ENCODE assay signal across 24 cellular contexts in the genomic region with DNA sequence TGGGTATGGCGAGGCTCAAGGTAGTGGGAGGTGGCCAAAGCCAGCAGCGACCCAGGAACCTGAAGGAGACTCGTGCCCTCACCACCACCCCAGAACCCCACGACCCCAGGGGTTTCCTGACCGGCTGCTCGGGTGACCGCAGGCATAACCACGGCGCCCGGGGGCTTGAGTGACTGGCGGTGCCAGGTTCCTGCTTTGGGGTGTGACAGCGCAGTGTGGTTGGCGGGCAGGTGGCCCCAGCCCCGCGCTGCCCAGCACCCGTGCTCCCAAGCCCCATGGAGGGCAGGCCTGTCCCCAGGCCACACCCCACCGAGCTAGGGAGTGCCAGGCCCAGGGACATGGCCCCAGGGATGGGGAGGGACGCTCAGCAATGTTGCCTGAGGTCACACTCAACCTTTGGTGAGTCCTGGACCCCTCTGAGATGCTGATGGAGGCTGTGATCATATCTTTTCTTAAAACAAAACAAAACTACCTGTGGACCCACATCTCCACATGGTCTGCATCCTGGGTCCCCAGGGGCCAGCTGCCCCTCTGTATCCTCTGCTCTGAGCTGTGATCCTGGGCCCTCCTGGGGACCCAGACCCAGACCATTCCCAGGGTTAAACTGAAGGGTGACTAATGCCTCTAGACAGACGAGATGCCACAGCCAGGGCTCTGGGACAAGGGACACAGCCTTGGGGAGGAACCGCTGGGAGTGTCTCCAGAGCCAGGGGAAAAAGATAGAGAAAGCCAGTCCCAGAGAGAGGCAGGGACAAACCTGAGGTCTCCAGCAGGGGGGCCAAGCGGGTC. TPM values are rescaled to one million over a fixed set of nuclear protein-coding genes. Genes with fewer than 3 reads are reported as not detected.
A peak's percentile ranks its signal among the peaks of the same experiment; 100 is the strongest.
DNase-seq lines count a peak whose midpoint lies in the region; ATAC-seq, FAIRE-seq and TF ChIP-seq lines count a peak whose summit lies in the region.
"Had no signal": no experiment of that assay in that cellular context is flagged by ENCODE, and none has a peak within 500 bp of the region (broad histone marks: within the 10 kb centered on the region; RNA-seq: fewer than 3 reads in every experiment).

No MANE protein-coding gene starts in this region.

- H4K8ac ChIP-seq in H1 (ENCODE audit: extremely low read depth, insufficient read depth, low read length) (peak overlapping the region; percentile 37; the same call in 1 of the 2 replicates), neuronal stem cell (ENCODE audit: low read depth, low read length) (no peak overlapping the region)

- H2AFZ ChIP-seq in H1 (ENCODE audit: low read length) = no peak overlapping the region
- no peak overlapping the region for H2AFZ ChIP-seq in neuronal stem cell (ENCODE audit: low read length)
- H2AFZ ChIP-seq in hepatocyte = no peak overlapping the region

- H3K79me1 ChIP-seq in H1 (ENCODE audit: low read depth, low read length) (no peaks in the 10 kb centered on the region), neuronal stem cell (ENCODE audit: low read depth, low read length) (no peaks in the 10 kb centered on the region)

- no peak for TF ChIP-seq POLR2A in H1 (IDR thresholded peaks at IDR 0.05; ENCODE audit: control extremely low read depth in 1 of 2, low read depth in 2 of 2, low read length in 2 of 2)

- DNase-seq in activated CD8-positive, alpha-beta memory T cell treated with anti-CD3 and anti-CD28 coated beads, Interleukin-2, amount 10 ng/mL, durations not matched to agents 7 days and 5 days = no peak
- no peak for DNase-seq in activated CD8-positive, alpha-beta memory T cell treated with anti-CD3 and anti-CD28 coated beads, Interleukin-2, amount 50 U/mL, for 4 hours
- DNase-seq in KG1 (lab: John Stamatoyannopoulos, UW) = peak; percentile 43
- DNase-seq in H1 (ENCODE audit: low read depth in 1 of 2, low spot score in 2 of 2) = no peak
- DNase-seq in neuronal stem cell (ENCODE audit: low spot score) = no peak
- DNase-seq in hepatocyte (ENCODE audit: low spot score) = no peak
- DNase-seq in mesenteric fat pad (ENCODE audit: low spot score) = no peak
- DNase-seq: ACHN; Calu3; CD8-positive, alpha-beta memory T cell; NCI-H1092 treated with DMSO at 0.1 percent for 48 hours; NCI-H1436 treated with DMSO at 0.1 percent for 48 hours; NCI-H1930; NCI-H510A treated with DMSO at 0.1 percent for 48 hours; NCI-H748 treated with DMSO at 0.1 percent for 48 hours; NK-92 treated with Interleukin-12 subunit alpha and Interleukin-12 subunit beta, amount 100 ng/mL, for 24 hours had no signal

- no peak overlapping the region for H3K56ac ChIP-seq in H1 (replicated peaks; ENCODE audit: insufficient read length, low read depth, low read length)

- no peaks in the 10 kb centered on the region; the same call in 1 of the 2 replicates for H3K23me2 ChIP-seq in H1 (ENCODE audit: low read depth, low read length)

- H2BK12ac ChIP-seq in H1 (ENCODE audit: low read depth, low read length) (no peak overlapping the region), neuronal stem cell (ENCODE audit: low read length) (no peak overlapping the region)

- no peak overlapping the region for H2BK20ac ChIP-seq in H1 (ENCODE audit: low read length)

- peak; percentile 17 for ATAC-seq in activated CD8-positive, alpha-beta memory T cell treated with anti-CD3 and anti-CD28 coated beads, Interleukin-2, amount 10 ng/mL, durations not matched to agents 7 days and 5 days
- ATAC-seq in GM18868 (IDR thresholded peaks at IDR 0.05; ENCODE audit: unreplicated experiment) = no peak
- ATAC-seq: Panc1 had no signal

- H3K18ac ChIP-seq in H1 (ENCODE audit: extremely low read depth, low read length) (no peak overlapping the region), neuronal stem cell (ENCODE audit: low read length) (peak overlapping the region; percentile 55)

- H4K91ac ChIP-seq in H1 (replicated peaks; ENCODE audit: insufficient read length, low read length) (no peak overlapping the region), neuronal stem cell (ENCODE audit: low read depth, low read length, poor library complexity) (no peak overlapping the region)

- H2AK5ac ChIP-seq in H1 (ENCODE audit: low read depth, low read length) (no peak overlapping the region), neuronal stem cell (ENCODE audit: low read depth, low read length) (no peak overlapping the region)

- no peak overlapping the region for H4K5ac ChIP-seq in H1 (ENCODE audit: insufficient read length, low read depth, low read length)

- CTCF ChIA-PET in activated CD8-positive, alpha-beta memory T cell treated with anti-CD3 and anti-CD28 coated beads, Interleukin-2, amount 10 ng/mL, durations not matched to agents 7 days and 5 days (lab: Charles Lee) = no interaction called here
- CTCF ChIA-PET in H1 (lab: Charles Lee; ENCODE audit: partially characterized antibody) = interaction anchor here (0.9 to 3.2 kb wide), 5 partner anchors 12 to 50 kb away, joined by 3 to 21 read pairs (median 4); no protein-coding TSS in a partner anchor

- 97% methylated on average over 13 of the region's 21 CpGs; no CpG with 5 or more reads in 1 of the 2 experiments for WGBS in H1 (ENCODE audit: extremely low coverage in 1 of 2, insufficient coverage in 1 of 2, insufficient read length in 1 of 2, insufficient replicate concordance in 2 of 2, low coverage in 1 of 2, low lambda C conversion rate in 2 of 2, missing lambda C conversion rate in 1 of 2), 2 experiments
- no CpG with 5 or more reads among the region's 21 CpGs for WGBS in neuronal stem cell (ENCODE audit: extremely low coverage in 2 of 2, insufficient read length in 2 of 2, insufficient replicate concordance in 1 of 2), 2 donors
- 89% methylated on average over 16 of the region's 21 CpGs for WGBS in hepatocyte (ENCODE audit: low lambda C conversion rate, missing lambda C conversion rate)

- POLR2A ChIA-PET in H1 (lab: Charles Lee; ENCODE audit: partially characterized antibody) = no interaction called here

- FAIRE-seq in H1 (lab: Jason Lieb, UNC) = no peak
- FAIRE-seq: G401.6, H54 had no signal

- H2BK120ac ChIP-seq in H1 (replicated peaks; ENCODE audit: low read depth, low read length) = no peak overlapping the region
- peak overlapping the region; percentile 37 for H2BK120ac ChIP-seq in neuronal stem cell (ENCODE audit: low read depth, low read length)

- H3K4me3 Mint-ChIP-seq in activated CD8-positive, alpha-beta memory T cell treated with anti-CD3 and anti-CD28 coated beads, Interleukin-2, amount 10 ng/mL, durations not matched to agents 7 days and 5 days = no peak overlapping the region
- H3K4me3 Mint-ChIP-seq: CD8-positive, alpha-beta memory T cell had no signal

- no peak overlapping the region for H3K4me3 ChIP-seq in H1 (ENCODE audit: extremely low read depth in 1 of 4, insufficient read depth in 2 of 4, low read depth in 3 of 4, low read length in 4 of 4)
- no peak overlapping the region for H3K4me3 ChIP-seq in neuronal stem cell (ENCODE audit: low read length in 2 of 2)
- no peak overlapping the region for H3K4me3 ChIP-seq in hepatocyte

- H4K20me1 ChIP-seq in H1 (replicated peaks in 1 of 2; ENCODE audit: control insufficient read depth in 1 of 2, insufficient read depth in 2 of 2, low read length in 2 of 2) (no peaks in the 10 kb centered on the region), hepatocyte (ENCODE audit: insufficient read depth, poor library complexity, severe bottlenecking) (no peaks in the 10 kb centered on the region)

- H3K36me3 ChIP-seq in H1 (ENCODE audit: control insufficient read depth in 2 of 4, insufficient read depth in 4 of 4, low read length in 3 of 4) (no peaks in the 10 kb centered on the region), neuronal stem cell (replicated peaks in 1 of 2; ENCODE audit: control insufficient read depth in 2 of 2, insufficient read depth in 2 of 2, low read length in 2 of 2) (no peaks in the 10 kb centered on the region), hepatocyte (replicated peaks; ENCODE audit: insufficient read depth, low read depth) (no peaks in the 10 kb centered on the region)

- H3K4ac ChIP-seq in H1 (replicated peaks; ENCODE audit: insufficient read length, low read depth, low read length) (no peak overlapping the region), neuronal stem cell (ENCODE audit: low read length) (no peak overlapping the region)

- no peak overlapping the region for H2BK5ac ChIP-seq in H1 (ENCODE audit: low read depth, low read length)
- H2BK5ac ChIP-seq in neuronal stem cell (ENCODE audit: low read length) = peak overlapping the region; percentile 40

- no peak overlapping the region for H3K27ac ChIP-seq in H1 (ENCODE audit: low read depth, low read length)
- H3K27ac ChIP-seq in neuronal stem cell (replicated peaks; ENCODE audit: low read length) = no peak overlapping the region
- no peak overlapping the region for H3K27ac ChIP-seq in hepatocyte
- H3K27ac ChIP-seq: 22Rv1, C4-2B had no signal

- TF ChIP-seq CTCF in H1 (IDR thresholded peaks at IDR 0.05; ENCODE audit: control extremely low read depth in 1 of 3, insufficient read depth in 1 of 3, low read depth in 1 of 3, low read length in 3 of 3) (no peak), hepatocyte (IDR thresholded peaks at IDR 0.05; ENCODE audit: poor library complexity) (no peak)

- H3K79me2 ChIP-seq in H1 (ENCODE audit: control insufficient read depth in 1 of 2, insufficient read depth in 2 of 2, low read length in 2 of 2) (no peaks in the 10 kb centered on the region), hepatocyte (no peaks in the 10 kb centered on the region)

- H2BK15ac ChIP-seq in H1 (ENCODE audit: low read length) (no peak overlapping the region), neuronal stem cell (ENCODE audit: low read length) (no peak overlapping the region)

- H3K9me3 Mint-ChIP-seq in activated CD8-positive, alpha-beta memory T cell treated with anti-CD3 and anti-CD28 coated beads, Interleukin-2, amount 10 ng/mL, durations not matched to agents 7 days and 5 days (ENCODE audit: low read depth) = peaks cover 1% of the 10 kb centered on the region

- no peaks in the 10 kb centered on the region for H3K9me2 ChIP-seq in hepatocyte (replicated peaks; ENCODE audit: insufficient read depth)

- no peak overlapping the region for H3K27ac Mint-ChIP-seq in activated CD8-positive, alpha-beta memory T cell treated with anti-CD3 and anti-CD28 coated beads, Interleukin-2, amount 10 ng/mL, durations not matched to agents 7 days and 5 days
- H3K27ac Mint-ChIP-seq: CD8-positive, alpha-beta memory T cell had no signal

- H3K14ac ChIP-seq in H1 (ENCODE audit: insufficient read length) = no peak overlapping the region
- no peak overlapping the region for H3K14ac ChIP-seq in neuronal stem cell (ENCODE audit: low read length)

- H3K9me3 ChIP-seq in H1 (ENCODE audit: insufficient read depth in 2 of 2, low read depth in 1 of 2, low read length in 1 of 2) (no peaks in the 10 kb centered on the region), neuronal stem cell (replicated peaks in 1 of 2; ENCODE audit: control insufficient read depth in 2 of 2, insufficient read depth in 1 of 2, low read depth in 1 of 2, low read length in 2 of 2) (peaks cover 0 to 2% of the 10 kb centered on the region in 2 donors), hepatocyte (ENCODE audit: low read depth) (no peaks in the 10 kb centered on the region)

- H3K23ac ChIP-seq in H1 (ENCODE audit: insufficient read length) = no peak overlapping the region
- peak overlapping the region; percentile 13 for H3K23ac ChIP-seq in neuronal stem cell (ENCODE audit: low read depth, low read length, poor library complexity)

- H3K9ac ChIP-seq in H1 (replicated peaks in 1 of 4; ENCODE audit: extremely low read depth in 1 of 4, low read depth in 3 of 4, low read length in 3 of 4) (no peak overlapping the region), neuronal stem cell (ENCODE audit: low read depth, low read length, poor library complexity) (no peak overlapping the region)

- H3K4me1 Mint-ChIP-seq in activated CD8-positive, alpha-beta memory T cell treated with anti-CD3 and anti-CD28 coated beads, Interleukin-2, amount 10 ng/mL, durations not matched to agents 7 days and 5 days = peaks cover 7% of the 10 kb centered on the region

- H3K4me1 ChIP-seq in H1 (replicated peaks in 1 of 4; ENCODE audit: control insufficient read depth in 3 of 4, insufficient read depth in 4 of 4, low read length in 3 of 4) (peaks cover 0 to 5% (median 0%) of the 10 kb centered on the region in 4 experiments; a peak in 1 of 7 replicates), neuronal stem cell (ENCODE audit: control insufficient read depth in 2 of 2, insufficient read depth in 1 of 2, low read depth in 1 of 2, low read length in 2 of 2) (peaks cover 0 to 7% of the 10 kb centered on the region in 2 donors), hepatocyte (ENCODE audit: insufficient read depth) (no peaks in the 10 kb centered on the region)

- H3K27me3 ChIP-seq in H1 (replicated peaks in 1 of 4; ENCODE audit: control insufficient read depth in 3 of 4, extremely low read depth in 1 of 4, insufficient read depth in 3 of 4, low read length in 3 of 4) (peaks cover 0 to 6% (median 0%) of the 10 kb centered on the region in 4 experiments; a peak in 4 of 7 replicates), neuronal stem cell (ENCODE audit: control insufficient read depth in 3 of 3, insufficient read depth in 3 of 3, low read depth in 1 of 3, low read length in 3 of 3) (peaks cover 0 to 89% (median 0%) of the 10 kb centered on the region in 3 experiments), hepatocyte (peaks cover 4% of the 10 kb centered on the region)

- H3K4me2 ChIP-seq in H1 (ENCODE audit: insufficient read depth in 1 of 2, low read depth in 2 of 2, low read length in 2 of 2) (no peak overlapping the region), neuronal stem cell (ENCODE audit: insufficient read depth, low read length, poor library complexity, severe bottlenecking) (no peak overlapping the region), hepatocyte (no peak overlapping the region)

- peaks cover 3% of the 10 kb centered on the region for H3K36me3 Mint-ChIP-seq in activated CD8-positive, alpha-beta memory T cell treated with anti-CD3 and anti-CD28 coated beads, Interleukin-2, amount 10 ng/mL, durations not matched to agents 7 days and 5 days

- peaks cover 21% of the 10 kb centered on the region for H3K27me3 Mint-ChIP-seq in activated CD8-positive, alpha-beta memory T cell treated with anti-CD3 and anti-CD28 coated beads, Interleukin-2, amount 10 ng/mL, durations not matched to agents 7 days and 5 days

- TF ChIP-seq EP300 in H1 (IDR thresholded peaks at IDR 0.05; ENCODE audit: borderline replicate concordance in 1 of 2, low read depth in 2 of 2, low read length in 2 of 2) = no peak

- TF ChIP-seq RAD21 in H1 (IDR thresholded peaks at IDR 0.05 in 1 of 2, conservative IDR thresholded peaks at IDR 0.05 in 1 of 2; ENCODE audit: low read depth in 2 of 2, low read length in 2 of 2) = no peak

RNA-seq across cellular contexts. Expression of gene DNAJB8, which starts 13.0 kb away (rescaled TPM):
- total RNA-seq in activated CD8-positive, alpha-beta memory T cell treated with anti-CD3 and anti-CD28 coated beads, Interleukin-2, amount 10 ng/mL, durations not matched to agents 7 days and 5 days = not detected
- total RNA-seq in H1 (2021; fragmentation: NEBNext Ultra II Directional; extraction: Animal tissue kit (Norgen Biotek cat#: 25700)) = not detected in 2 replicates
- polyA plus RNA-seq in H1 (2011; rRNA removed) (not detected in 2 replicates), hepatocyte (not detected in 2 replicates)
- polyA plus RNA-seq in H1 (2011; cell fraction: cytosol; rRNA removed) = not detected
- not detected for polyA plus RNA-seq in H1 (2011; cell fraction: nucleus; rRNA removed)
- not detected in 4 replicates for polyA plus RNA-seq in H1 (2012, experiment 1 of 2)
- not detected for polyA plus RNA-seq in H1 (2012, experiment 2 of 2)
- not detected for polyA plus RNA-seq in H1 (2013, experiment 1 of 2)
- polyA plus RNA-seq in H1 (2013, experiment 2 of 2) = not detected
- polyA minus RNA-seq in H1 (2011; rRNA and poly(A)+ RNA removed) = not detected in 2 replicates
- polyA minus RNA-seq in H1 (2011; cell fraction: cytosol; rRNA and poly(A)+ RNA removed) = not detected
- not detected for polyA minus RNA-seq in H1 (2011; cell fraction: nucleus; rRNA and poly(A)+ RNA removed)
- polyA plus RNA-seq in neuronal stem cell (2013, experiment 1 of 2) = not detected
- polyA plus RNA-seq in neuronal stem cell (2013, experiment 2 of 2) = not detected
- total RNA-seq in hepatocyte (not detected in 2 replicates), mesenteric fat pad (not detected)
- total RNA-seq: Calu3; CD8-positive, alpha-beta memory T cell; Daoy; SK-MEL-5 had no signal
- polyA plus RNA-seq: CD8-positive, alpha-beta memory T cell had no signal

RNA-seq across cellular contexts. Expression of gene GATA2, which starts 39.3 kb away (rescaled TPM):
- total RNA-seq in activated CD8-positive, alpha-beta memory T cell treated with anti-CD3 and anti-CD28 coated beads, Interleukin-2, amount 10 ng/mL, durations not matched to agents 7 days and 5 days = under 1 TPM in 1 of 2 experiments, not detected in 1; 0.28 TPM
- 0.30 and 0.40 TPM in 2 replicates for total RNA-seq in H1 (2021; fragmentation: NEBNext Ultra II Directional; extraction: Animal tissue kit (Norgen Biotek cat#: 25700))
- polyA plus RNA-seq in H1 (2011; rRNA removed) (0.03 and 0.22 TPM in 2 replicates), hepatocyte (2.4 and 3.5 TPM in 2 replicates)
- polyA plus RNA-seq in H1 (2011; cell fraction: cytosol; rRNA removed) = 0.17 TPM
- polyA plus RNA-seq in H1 (2011; cell fraction: nucleus; rRNA removed) = 0.23 TPM
- 0.12 to 0.23 TPM in 2 of 4 replicates, not detected in the others for polyA plus RNA-seq in H1 (2012, experiment 1 of 2)
- 0.17 TPM for polyA plus RNA-seq in H1 (2012, experiment 2 of 2)
- 0.08 TPM for polyA plus RNA-seq in H1 (2013, experiment 1 of 2)
- 0.17 TPM for polyA plus RNA-seq in H1 (2013, experiment 2 of 2)
- 0.09 and 0.12 TPM in 2 replicates for polyA minus RNA-seq in H1 (2011; rRNA and poly(A)+ RNA removed)
- polyA minus RNA-seq in H1 (2011; cell fraction: cytosol; rRNA and poly(A)+ RNA removed) = 2.0 TPM
- 0.40 TPM for polyA minus RNA-seq in H1 (2011; cell fraction: nucleus; rRNA and poly(A)+ RNA removed)
- polyA plus RNA-seq in neuronal stem cell (2013, experiment 1 of 2) = 0.03 TPM
- polyA plus RNA-seq in neuronal stem cell (2013, experiment 2 of 2) = 0.04 TPM
- total RNA-seq in hepatocyte (0.88 and 2.6 TPM in 2 replicates), mesenteric fat pad (15.4 TPM)
- total RNA-seq: CD8-positive, alpha-beta memory T cell had no signal
- polyA plus RNA-seq: CD8-positive, alpha-beta memory T cell had no signal
